Comparison of ENCODE assay signal across 13 cellular contexts in the genomic region with DNA sequence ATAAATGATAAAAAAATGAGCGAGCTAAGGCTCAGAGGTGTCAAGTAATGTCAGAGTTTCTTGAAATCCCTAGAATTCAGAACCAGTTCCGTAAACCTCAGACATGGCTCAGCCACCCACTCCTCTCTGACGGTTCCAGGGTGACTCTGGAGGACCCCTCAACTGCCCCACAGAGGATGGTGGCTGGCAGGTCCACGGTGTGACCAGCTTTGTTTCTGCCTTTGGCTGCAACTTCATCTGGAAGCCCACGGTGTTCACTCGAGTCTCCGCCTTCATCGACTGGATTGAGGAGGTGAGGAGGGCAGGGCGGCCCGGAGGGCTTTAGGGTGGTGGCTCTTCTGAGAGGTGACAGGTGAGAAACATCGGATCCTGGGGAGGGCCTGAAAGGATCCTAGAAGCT. TPM values are rescaled to one million over a fixed set of nuclear protein-coding genes. Genes with fewer than 3 reads are reported as not detected.
"Had no signal": no experiment of that assay in that cellular context is flagged by ENCODE, and none has a peak within 500 bp of the region (broad histone marks: within the 10 kb centered on the region; RNA-seq: fewer than 3 reads in every experiment).

No MANE protein-coding gene starts in this region.

RNA-seq across cellular contexts. Expression of gene CELA3A, which starts 8.1 kb away (rescaled TPM):
- total RNA-seq: activated B cell treated with CpG ODN at 0.5 μM for 24 hours; activated CD4-positive, alpha-beta memory T cell treated with anti-CD3 and anti-CD28 coated beads for 36 hours; activated CD4-positive, alpha-beta memory T cell treated with anti-CD3 and anti-CD28 coated beads, Interleukin-2, amount 10 ng/mL, durations not matched to agents 7 days and 5 days; activated CD4-positive, alpha-beta T cell treated with anti-CD3 and anti-CD28 coated beads for 36 hours; activated CD4-positive, alpha-beta T cell treated with anti-CD3 and anti-CD28 coated beads, Interleukin-2, amount 10 ng/mL, durations not matched to agents 24 days and 14 days; activated CD4-positive, alpha-beta T cell treated with anti-CD3 and anti-CD28 coated beads, Interleukin-2, amount 10 ng/mL, durations not matched to agents 7 days and 5 days; activated CD8-positive, alpha-beta memory T cell treated with anti-CD3 and anti-CD28 coated beads for 36 hours; activated CD8-positive, alpha-beta memory T cell treated with anti-CD3 and anti-CD28 coated beads, Interleukin-2, amount 10 ng/mL, durations not matched to agents 7 days and 5 days; activated CD8-positive, alpha-beta T cell treated with anti-CD3 and anti-CD28 coated beads for 36 hours; activated CD8-positive, alpha-beta T cell treated with anti-CD3 and anti-CD28 coated beads, Interleukin-2, amount 10 ng/mL, durations not matched to agents 7 days and 5 days; T-helper 1 cell treated with Interleukin-12 subunit alpha and Interleukin-12 subunit beta and Interleukin-4 antibody, amounts not matched to agents 30 ng/mL and 1 ng/mL, for 36 hours; T-helper 17 cell; T-helper 2 cell treated with Interferon-gamma antibody and Interleukin-4, amounts not matched to agents 100 ng/mL and 5 ng/mL, for 36 hours had no signal

RNA-seq across cellular contexts. Expression of gene CELA3B, which starts 32.7 kb away (rescaled TPM):
- total RNA-seq: activated B cell treated with CpG ODN at 0.5 μM for 24 hours; activated CD4-positive, alpha-beta memory T cell treated with anti-CD3 and anti-CD28 coated beads for 36 hours; activated CD4-positive, alpha-beta memory T cell treated with anti-CD3 and anti-CD28 coated beads, Interleukin-2, amount 10 ng/mL, durations not matched to agents 7 days and 5 days; activated CD4-positive, alpha-beta T cell treated with anti-CD3 and anti-CD28 coated beads for 36 hours; activated CD4-positive, alpha-beta T cell treated with anti-CD3 and anti-CD28 coated beads, Interleukin-2, amount 10 ng/mL, durations not matched to agents 24 days and 14 days; activated CD4-positive, alpha-beta T cell treated with anti-CD3 and anti-CD28 coated beads, Interleukin-2, amount 10 ng/mL, durations not matched to agents 7 days and 5 days; activated CD8-positive, alpha-beta memory T cell treated with anti-CD3 and anti-CD28 coated beads for 36 hours; activated CD8-positive, alpha-beta memory T cell treated with anti-CD3 and anti-CD28 coated beads, Interleukin-2, amount 10 ng/mL, durations not matched to agents 7 days and 5 days; activated CD8-positive, alpha-beta T cell treated with anti-CD3 and anti-CD28 coated beads for 36 hours; activated CD8-positive, alpha-beta T cell treated with anti-CD3 and anti-CD28 coated beads, Interleukin-2, amount 10 ng/mL, durations not matched to agents 7 days and 5 days; T-helper 1 cell treated with Interleukin-12 subunit alpha and Interleukin-12 subunit beta and Interleukin-4 antibody, amounts not matched to agents 30 ng/mL and 1 ng/mL, for 36 hours; T-helper 17 cell; T-helper 2 cell treated with Interferon-gamma antibody and Interleukin-4, amounts not matched to agents 100 ng/mL and 5 ng/mL, for 36 hours had no signal
